In genomic region chr11:78139422-78140391, GRCh38 we compare ENCODE assay signal across 8 cellular contexts. TPM values are rescaled to one million over a fixed set of nuclear protein-coding genes. Genes with fewer than 3 reads are reported as not detected.
DNase-seq lines count a peak whose midpoint lies in the region; ATAC-seq and TF ChIP-seq lines count a peak whose summit lies in the region.

TSS of gene ALG8 (minus strand) at chr11:78139626. CDS start at chr11:78139588, 38 bp downstream.

- POLR2A ChIA-PET in CD8-positive, alpha-beta T cell (lab: Charles Lee): interaction anchor here (0.9 to 2.9 kb wide), 9 partner anchors 10 to 434 kb away, joined by 3 to 16 read pairs (median 6); partner anchors contain the start of genes INTS4, KCTD21, NARS2 and USP35

- ATAC-seq in CD8-positive, alpha-beta T cell: peak; percentile 95
- ATAC-seq in GM19467 (IDR thresholded peaks at IDR 0.05; ENCODE audit: unreplicated experiment): peak; percentile 86

- H3K9me3 Mint-ChIP-seq in CD8-positive, alpha-beta T cell: no peaks in the 10 kb centered on the region

- no peaks in the 10 kb centered on the region for H3K27me3 ChIP-seq in CD8-positive, alpha-beta T cell (ENCODE audit: insufficient read depth, low read length)

- peak within 1 kb of the TSS; percentile 92 for H3K4me3 ChIP-seq in CD8-positive, alpha-beta T cell (ENCODE audit: low read depth, low read length)

- H3K36me3 ChIP-seq in CD8-positive, alpha-beta T cell (ENCODE audit: insufficient read depth, low read length): no peaks in the 10 kb centered on the region

- no peaks in the 10 kb centered on the region for H3K9me3 ChIP-seq in CD8-positive, alpha-beta T cell (ENCODE audit: low read length)

- peaks cover 35% of the 10 kb centered on the region for H3K36me3 Mint-ChIP-seq in CD8-positive, alpha-beta T cell

- DNase-seq in CD8-positive, alpha-beta T cell: peak; percentile 96 to 99 (median 97)
- DNase-seq in HS-27A (ENCODE audit: low read depth) (peak; percentile 88), NK-92 (lab: John Stamatoyannopoulos, UW; ENCODE audit: unreplicated experiment) (peak; percentile 85), medulla oblongata (ENCODE audit: extremely low spot score) (peak; percentile 96)
- DNase-seq in activated CD8-positive, alpha-beta memory T cell treated with anti-CD3 and anti-CD28 coated beads for 24 hours: peak; percentile 98
- peak; percentile 94 for DNase-seq in effector CD8-positive, alpha-beta T cell (lab: John Stamatoyannopoulos, UW)
- DNase-seq in stimulated activated CD8-positive, alpha-beta memory T cell treated with anti-CD3 and anti-CD28 coated beads, Interleukin-12 subunit alpha, Interleukin-12 subunit beta, amount 100 ng/mL, for 1 hour (ENCODE audit: low read depth): peak; percentile 96

- H3K27ac ChIP-seq in CD8-positive, alpha-beta T cell (ENCODE audit: low read depth, low read length): peak within 1 kb of the TSS; percentile 74

- peak within 1 kb of the TSS; percentile 97 for H3K27ac Mint-ChIP-seq in CD8-positive, alpha-beta T cell

- TF ChIP-seq CTCF in CD8-positive, alpha-beta T cell (IDR thresholded peaks at IDR 0.05): no peak

- H3K4me1 ChIP-seq in CD8-positive, alpha-beta T cell (ENCODE audit: insufficient read depth, low read length): peaks cover 19% of the 10 kb centered on the region

- intact Hi-C loops in CD8-positive, alpha-beta T cell (cut with DNase I, micrococcal nuclease): loop anchor here (1.0 to 5.0 kb wide), 11 partner anchors 49 to 435 kb away; partner anchors contain the start of genes INTS4 (in 2 of the 2), KCTD21 (in 2 of the 2), NARS2 (in 2 of the 2) and NDUFC2 (in 2 of the 2)

- H3K4me3 Mint-ChIP-seq in CD8-positive, alpha-beta T cell: peak within 1 kb of the TSS; percentile 95

- peaks cover 35% of the 10 kb centered on the region for H3K4me1 Mint-ChIP-seq in CD8-positive, alpha-beta T cell (ENCODE audit: low read depth)

- H3K27me3 Mint-ChIP-seq in CD8-positive, alpha-beta T cell (ENCODE audit: low read depth): no peaks in the 10 kb centered on the region

- CTCF ChIA-PET in CD8-positive, alpha-beta T cell (lab: Charles Lee): interaction anchor here (0.9 to 1.5 kb wide), 6 partner anchors 8 to 425 kb away, joined by 3 to 5 read pairs (median 4); no protein-coding TSS in a partner anchor

RNA-seq across cellular contexts. Expression of gene ALG8, which starts in this region (rescaled TPM):
- total RNA-seq in CD8-positive, alpha-beta T cell: 10 to 100 TPM; 14.2 to 17.5 TPM

Comparison
In these comparisons a context has a peak if more than half of its experiments do, and no peak if none do; other contexts are left out.
1. Peak in every context shown above with its lines: DNase-seq, ATAC-seq, H3K4me3 ChIP-seq and H3K27ac ChIP-seq.